ENCODE assay signal across 26 cellular contexts in the genomic region with DNA sequence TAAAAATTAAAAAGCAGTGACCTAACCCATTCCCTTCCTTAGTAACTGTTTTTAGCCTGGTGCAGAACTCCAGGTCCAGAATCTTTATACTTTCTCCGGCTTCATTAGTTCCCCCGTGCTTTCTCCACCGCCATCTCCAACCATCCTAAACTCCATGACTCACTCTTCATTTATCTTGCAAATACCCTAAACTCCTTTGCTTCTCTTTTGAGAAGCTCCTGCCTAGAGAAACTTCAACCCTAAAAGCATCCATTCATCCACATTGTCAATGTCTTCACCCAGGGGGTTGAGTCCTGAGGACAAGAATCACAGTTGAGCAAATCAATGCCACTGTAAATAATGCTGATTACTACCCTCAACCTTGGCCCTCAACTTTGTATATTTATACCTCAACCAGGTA. TPM values are rescaled to one million over a fixed set of nuclear protein-coding genes. Genes with fewer than 3 reads are reported as not detected.
DNase-seq lines count a peak whose midpoint lies in the region; ATAC-seq and TF ChIP-seq lines count a peak whose summit lies in the region.
"Had no signal": no experiment of that assay in that cellular context is flagged by ENCODE, and none has a peak within 500 bp of the region (broad histone marks: within the 10 kb centered on the region; RNA-seq: fewer than 3 reads in every experiment).

No MANE protein-coding gene starts in this region.

- no peaks in the 10 kb centered on the region for H3K9me3 ChIP-seq in HEK293 (ENCODE audit: control insufficient read depth, insufficient read depth, low read depth, low read length)
- no peaks in the 10 kb centered on the region for H3K9me3 ChIP-seq in naive thymus-derived CD4-positive, alpha-beta T cell (ENCODE audit: control insufficient read depth in 2 of 3, low read length in 3 of 3)
- H3K9me3 ChIP-seq: A549, SK-N-SH had no signal

- no peak overlapping the region for H3K27ac ChIP-seq in HEK293 (ENCODE audit: extremely low read depth, low read depth, low read length)
- peak overlapping the region; percentile 21 for H3K27ac ChIP-seq in naive thymus-derived CD4-positive, alpha-beta T cell (ENCODE audit: low read depth, low read length)
- H3K27ac ChIP-seq: A549, KMS-11, RWPE1 had no signal

- H3K27me3 ChIP-seq in naive thymus-derived CD4-positive, alpha-beta T cell (ENCODE audit: control insufficient read depth in 2 of 2, insufficient read depth in 2 of 2, low read length in 2 of 2) = no peaks in the 10 kb centered on the region

- H3K4me3 ChIP-seq in HEK293 (ENCODE audit: low read depth, low read length) = no peak overlapping the region
- H3K4me3 ChIP-seq in naive thymus-derived CD4-positive, alpha-beta T cell (ENCODE audit: low read length) = no peak overlapping the region
- H3K4me3 ChIP-seq: A549 had no signal

- no peaks in the 10 kb centered on the region for H3K27me3 Mint-ChIP-seq in Calu3 (ENCODE audit: unreplicated experiment)
- peaks cover 4% of the 10 kb centered on the region for H3K27me3 Mint-ChIP-seq in brain
- no peaks in the 10 kb centered on the region for H3K27me3 Mint-ChIP-seq in naive thymus-derived CD4-positive, alpha-beta T cell
- H3K27me3 Mint-ChIP-seq: CD4-positive, CD25-positive, alpha-beta regulatory T cell had no signal

- H3K9me3 Mint-ChIP-seq in Calu3 (ENCODE audit: low read depth, unreplicated experiment) (no peaks in the 10 kb centered on the region), brain (no peaks in the 10 kb centered on the region)
- peaks cover 0 to 5% (median 0%) of the 10 kb centered on the region in 11 donors for H3K9me3 Mint-ChIP-seq in naive thymus-derived CD4-positive, alpha-beta T cell
- H3K9me3 Mint-ChIP-seq: HFFc6 had no signal

- TF ChIP-seq CTCF in Calu3 (IDR thresholded peaks at IDR 0.05; ENCODE audit: unreplicated experiment) = no peak
- TF ChIP-seq CTCF in HEK293 (tag by site-specific recombination; IDR thresholded peaks at IDR 0.05) = no peak
- no peak for TF ChIP-seq CTCF in brain (conservative IDR thresholded peaks at IDR 0.05)
- TF ChIP-seq CTCF in GM10248 (IDR thresholded peaks at IDR 0.05; ENCODE audit: control extremely low read depth, extremely low read depth, low read depth, missing control alignments) = no peak

- H3K4me1 Mint-ChIP-seq in Calu3 (ENCODE audit: low read depth, unreplicated experiment) (peaks cover 23% of the 10 kb centered on the region), brain (peaks cover 25% of the 10 kb centered on the region)
- H3K4me1 Mint-ChIP-seq in naive thymus-derived CD4-positive, alpha-beta T cell = peaks cover 13 to 24% (median 14%) of the 10 kb centered on the region in 7 donors

- no peak for ATAC-seq in naive thymus-derived CD4-positive, alpha-beta T cell
- ATAC-seq in HG03571 (IDR thresholded peaks at IDR 0.05; ENCODE audit: unreplicated experiment) = no peak
- ATAC-seq: A549 had no signal

- CTCF ChIA-PET in Calu3 (lab: Charles Lee) = interaction anchor here (0.7 kb wide), 1 partner anchor 80 kb away, joined by 11 read pairs; no protein-coding TSS in a partner anchor
- CTCF ChIA-PET in HEK293 (lab: Yijun Ruan, JAX) = interaction anchor here (0.6 to 2.0 kb wide), 6 partner anchors 17 to 889 kb away, joined by 3 to 12 read pairs (median 3); no protein-coding TSS in a partner anchor
- CTCF ChIA-PET in naive thymus-derived CD4-positive, alpha-beta T cell (lab: Charles Lee) = no interaction called here
- CTCF ChIA-PET in GM10248 (lab: Yijun Ruan, JAX) = no interaction called here

- H3K4me1 ChIP-seq in HEK293 (ENCODE audit: control insufficient read depth, insufficient read depth, low read length) = peaks cover 16% of the 10 kb centered on the region
- peaks cover 0 to 5% of the 10 kb centered on the region in 2 donors for H3K4me1 ChIP-seq in naive thymus-derived CD4-positive, alpha-beta T cell (ENCODE audit: control insufficient read depth in 2 of 2, insufficient read depth in 2 of 2, low read length in 2 of 2)

- H3K4me3 Mint-ChIP-seq in Calu3 (ENCODE audit: low read depth, unreplicated experiment) (no peak overlapping the region), brain (no peak overlapping the region)
- H3K4me3 Mint-ChIP-seq in naive thymus-derived CD4-positive, alpha-beta T cell = peak overlapping the region in 1 of 10 donors; percentile 10
- H3K4me3 Mint-ChIP-seq: CD4-positive, CD25-positive, alpha-beta regulatory T cell; HFFc6 had no signal

- POLR2A ChIA-PET in HEK293 (lab: Yijun Ruan, JAX) = no interaction called here
- POLR2A ChIA-PET in naive thymus-derived CD4-positive, alpha-beta T cell (lab: Charles Lee) = no interaction called here
- POLR2A ChIA-PET in GM10248 (lab: Yijun Ruan, JAX) = interaction anchor here (0.9 kb wide), 1 partner anchor 242 kb away, joined by 3 read pairs; no protein-coding TSS in a partner anchor

- no TSS peak for BruUV-seq in Calu3 (replicated peaks; lab: Mats Ljungman, UMichigan)

- peaks cover 8 to 26% of the 10 kb centered on the region in 2 experiments for H3K36me3 ChIP-seq in HEK293 (ENCODE audit: control insufficient read depth in 2 of 2, insufficient read depth in 1 of 2, low read length in 2 of 2)
- H3K36me3 ChIP-seq in naive thymus-derived CD4-positive, alpha-beta T cell (ENCODE audit: control insufficient read depth in 2 of 3, insufficient read depth in 3 of 3, low read length in 3 of 3) = no peaks in the 10 kb centered on the region

- H3K36me3 Mint-ChIP-seq in Calu3 (ENCODE audit: insufficient read depth, unreplicated experiment) = peaks cover 24% of the 10 kb centered on the region
- H3K36me3 Mint-ChIP-seq in brain = peaks cover 16% of the 10 kb centered on the region
- peaks cover 0 to 13% (median 9%) of the 10 kb centered on the region in 5 donors for H3K36me3 Mint-ChIP-seq in naive thymus-derived CD4-positive, alpha-beta T cell

- peak overlapping the region; percentile 14 for H3K27ac Mint-ChIP-seq in Calu3 (ENCODE audit: unreplicated experiment)
- H3K27ac Mint-ChIP-seq in brain = peak overlapping the region in 3 of 5 experiments; percentile 7 to 48 (median 39)
- H3K27ac Mint-ChIP-seq in naive thymus-derived CD4-positive, alpha-beta T cell = peak overlapping the region in 1 of 9 donors; percentile 76

- intact Hi-C loops in Calu3 (cut with micrococcal nuclease; ENCODE audit: unreplicated experiment) = loop anchor here (10.0 kb wide), 1 partner anchor 198 kb away; no protein-coding TSS in a partner anchor
- intact Hi-C loops in naive thymus-derived CD4-positive, alpha-beta T cell (cut with micrococcal nuclease) = no loop called here

- no peak for DNase-seq in Calu3
- DNase-seq in naive thymus-derived CD4-positive, alpha-beta T cell = no peak
- no peak for DNase-seq in GM10248 (ENCODE audit: extremely low spot score)
- no peak for DNase-seq in dedifferentiated amniotic fluid mesenchymal stem cell (ENCODE audit: extremely low spot score)
- DNase-seq in NK-92 (lab: John Stamatoyannopoulos, UW; ENCODE audit: unreplicated experiment) = no peak
- DNase-seq: CD4-positive, CD25-positive, alpha-beta regulatory T cell; COR-L47; DMS 273 treated with DMSO at 0.1 percent for 48 hours; DND-41; GOT3; HFFc6; NCI-H1092 treated with DMSO at 0.1 percent for 48 hours; NCI-H1436 treated with DMSO at 0.1 percent for 48 hours; NCI-H1930; NCI-H226; NCI-H510A treated with DMSO at 0.1 percent for 48 hours; NCI-H748 treated with DMSO at 0.1 percent for 48 hours; NK-92 treated with Interleukin-12 subunit alpha and Interleukin-12 subunit beta, amount 100 ng/mL, for 24 hours; SIG-M5; SK-N-SH had no signal

TF ChIP-seq in HEK293, 187 proteins besides CTCF, POLR2A, EP300 and RAD21:
- TF ChIP-seq ZNF404 (tag by site-specific recombination; IDR thresholded peaks at IDR 0.05) = no peak
- TF ChIP-seq HOXC10 (CRISPR knock-in tag; IDR thresholded peaks at IDR 0.05) = no peak
- TF ChIP-seq, protein P1, sequence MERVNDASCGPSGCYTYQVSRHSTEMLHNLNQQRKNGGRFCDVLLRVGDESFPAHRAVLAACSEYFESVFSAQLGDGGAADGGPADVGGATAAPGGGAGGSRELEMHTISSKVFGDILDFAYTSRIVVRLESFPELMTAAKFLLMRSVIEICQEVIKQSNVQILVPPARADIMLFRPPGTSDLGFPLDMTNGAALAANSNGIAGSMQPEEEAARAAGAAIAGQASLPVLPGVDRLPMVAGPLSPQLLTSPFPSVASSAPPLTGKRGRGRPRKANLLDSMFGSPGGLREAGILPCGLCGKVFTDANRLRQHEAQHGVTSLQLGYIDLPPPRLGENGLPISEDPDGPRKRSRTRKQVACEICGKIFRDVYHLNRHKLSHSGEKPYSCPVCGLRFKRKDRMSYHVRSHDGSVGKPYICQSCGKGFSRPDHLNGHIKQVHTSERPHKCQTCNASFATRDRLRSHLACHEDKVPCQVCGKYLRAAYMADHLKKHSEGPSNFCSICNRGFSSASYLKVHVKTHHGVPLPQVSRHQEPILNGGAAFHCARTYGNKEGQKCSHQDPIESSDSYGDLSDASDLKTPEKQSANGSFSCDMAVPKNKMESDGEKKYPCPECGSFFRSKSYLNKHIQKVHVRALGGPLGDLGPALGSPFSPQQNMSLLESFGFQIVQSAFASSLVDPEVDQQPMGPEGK (tag by site-specific recombination; IDR thresholded peaks at IDR 0.05) = no peak
- TF ChIP-seq ZSCAN5A (tag by site-specific recombination; IDR thresholded peaks at IDR 0.05) = no peak
- TF ChIP-seq PRDM1 (tag by site-specific recombination; IDR thresholded peaks at IDR 0.05) = peak; percentile 49

RNA-seq across cellular contexts. Expression of gene GARRE1, which starts 17.1 kb away (rescaled TPM):
- 18.0 and 19.9 TPM in 2 replicates for total RNA-seq in Calu3 (2022)
- polyA plus RNA-seq in brain (ENCODE audit: insufficient read depth, low read depth, low replicate concordance) = 11.7 TPM
- 10 to 100 TPM; 11.7 to 57.2 (median 38.0) TPM for total RNA-seq in naive thymus-derived CD4-positive, alpha-beta T cell
- 1 to 10 TPM; 5.3 to 9.0 TPM for polyA plus RNA-seq in naive thymus-derived CD4-positive, alpha-beta T cell

Comparison
In these comparisons a context has a peak if more than half of its experiments do, and no peak if none do; other contexts are left out.
1. CTCF ChIA-PET loops: an anchor here in Calu3 (0.7 kb wide) and HEK293 (0.6 to 2.0 kb wide); none called in naive thymus-derived CD4-positive, alpha-beta T cell and GM10248.